ENCODE assay signal across 16 cellular contexts in the genomic region with DNA sequence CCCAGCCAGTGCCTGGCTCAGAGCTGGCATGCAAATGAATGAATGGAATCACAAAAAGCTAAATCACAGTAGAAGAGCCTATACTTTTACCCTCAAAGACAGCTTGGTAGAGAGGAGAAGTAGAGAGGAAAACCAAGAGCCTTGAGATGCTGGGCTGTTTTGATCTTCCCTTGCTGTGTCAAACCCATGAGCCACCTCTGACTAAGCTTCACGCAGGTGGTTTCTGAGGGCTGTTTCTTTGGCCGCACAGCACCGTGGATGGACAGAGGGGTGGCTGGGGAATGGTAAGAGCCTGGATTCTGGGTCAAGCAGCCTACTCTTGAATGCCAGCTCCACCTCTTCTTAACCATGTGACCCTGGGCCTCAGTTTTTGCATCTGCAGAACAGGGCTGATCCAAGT. TPM values are rescaled to one million over a fixed set of nuclear protein-coding genes. Genes with fewer than 3 reads are reported as not detected.
DNase-seq lines count a peak whose midpoint lies in the region; ATAC-seq and TF ChIP-seq lines count a peak whose summit lies in the region.
"Had no signal": no experiment of that assay in that cellular context is flagged by ENCODE, and none has a peak within 500 bp of the region (broad histone marks: within the 10 kb centered on the region; RNA-seq: fewer than 3 reads in every experiment).

No MANE protein-coding gene starts in this region.

- no peak overlapping the region for H3K4me3 ChIP-seq in BLaER1 treated with 17β-estradiol and CSF1 and Interleukin-3, amounts not matched to agents 10 nM and 100 nM
- H3K4me3 ChIP-seq in GM23338, result no peak overlapping the region
- H3K4me3 ChIP-seq: esophagus muscularis mucosa had no signal

- no peaks in the 10 kb centered on the region; the same call in 1 of the 2 replicates for H3K79me2 ChIP-seq in GM23338 (replicated peaks; ENCODE audit: insufficient read depth)

- H3K27ac ChIP-seq in BLaER1 treated with 17β-estradiol and CSF1 and Interleukin-3, amounts not matched to agents 10 nM and 100 nM, result peak overlapping the region in 5 of 11 experiments; percentile 96 to 98 (median 97); a peak in 5 of 22 replicates
- no peak overlapping the region for H3K27ac ChIP-seq in GM23338 (ENCODE audit: low read depth)
- H3K27ac ChIP-seq: esophagus muscularis mucosa had no signal

- H3F3A ChIP-seq in GM23338 (replicated peaks; ENCODE audit: low read depth), result 0 out of 2 replicates have a peak, but pooled peaks cover 7% of the 10 kb centered on the region

- no peak overlapping the region for H3K9ac ChIP-seq in BLaER1 treated with 17β-estradiol and CSF1 and Interleukin-3, amounts not matched to agents 10 nM and 100 nM

- H3K27ac Mint-ChIP-seq in GM23338, result peak overlapping the region; percentile 11; the same call in 1 of the 2 replicates
- H3K27ac Mint-ChIP-seq in memory B cell, result peak overlapping the region; percentile 99
- no peak overlapping the region for H3K27ac Mint-ChIP-seq in osteocyte (ENCODE audit: unreplicated experiment)
- H3K27ac Mint-ChIP-seq: progenitor cell of endocrine pancreas had no signal

- H3K36me3 Mint-ChIP-seq in GM23338 (ENCODE audit: low read depth), result no peaks in the 10 kb centered on the region
- no peaks in the 10 kb centered on the region for H3K36me3 Mint-ChIP-seq in memory B cell
- peaks cover under 1% of the 10 kb centered on the region for H3K36me3 Mint-ChIP-seq in osteocyte (ENCODE audit: unreplicated experiment)

- H3K9me3 Mint-ChIP-seq in GM23338 (no peaks in the 10 kb centered on the region), memory B cell (no peaks in the 10 kb centered on the region), osteocyte (ENCODE audit: unreplicated experiment) (no peaks in the 10 kb centered on the region)

- peaks cover 10 to 68% (median 41%) of the 10 kb centered on the region in 11 experiments; a peak in 21 of 22 replicates for H4K20me1 ChIP-seq in BLaER1 treated with 17β-estradiol and CSF1 and Interleukin-3, amounts not matched to agents 10 nM and 100 nM
- H4K20me1 ChIP-seq in GM23338 (replicated peaks; ENCODE audit: insufficient read depth), result 0 out of 2 replicates have a peak, but pooled peaks cover 5% of the 10 kb centered on the region

- H3K4me3 Mint-ChIP-seq in GM23338, result no peak overlapping the region
- H3K4me3 Mint-ChIP-seq in memory B cell, result peak overlapping the region; percentile 11
- H3K4me3 Mint-ChIP-seq in osteocyte (ENCODE audit: unreplicated experiment), result no peak overlapping the region

- peak overlapping the region; percentile 95 to 100 (median 99) for H3K4me2 ChIP-seq in BLaER1 treated with 17β-estradiol and CSF1 and Interleukin-3, amounts not matched to agents 10 nM and 100 nM
- no peak overlapping the region for H3K4me2 ChIP-seq in GM23338

- ATAC-seq in GM23338 (no peak), memory B cell (ENCODE audit: low read depth) (no peak), HG03025 (IDR thresholded peaks at IDR 0.05; ENCODE audit: low FRiP score, unreplicated experiment) (no peak), GM19351 (IDR thresholded peaks at IDR 0.05; ENCODE audit: unreplicated experiment) (no peak), GM18520 (IDR thresholded peaks at IDR 0.05; ENCODE audit: unreplicated experiment) (no peak)
- ATAC-seq: PC-3 had no signal

- H3K9me3 ChIP-seq in BLaER1 treated with 17β-estradiol and CSF1 and Interleukin-3, amounts not matched to agents 10 nM and 100 nM (replicated peaks in 1 of 11), result no peaks in the 10 kb centered on the region
- H3K9me3 ChIP-seq: esophagus muscularis mucosa had no signal

- H3K4me1 Mint-ChIP-seq in GM23338 (peaks cover 38% of the 10 kb centered on the region), memory B cell (peaks cover 57% of the 10 kb centered on the region), osteocyte (ENCODE audit: unreplicated experiment) (peaks cover 40% of the 10 kb centered on the region)

- TF ChIP-seq CTCF in GM23338 (conservative IDR thresholded peaks at IDR 0.05; ENCODE audit: low read depth in 2 of 2) (no peak), osteocyte (IDR thresholded peaks at IDR 0.05) (no peak)

- H3K36me3 ChIP-seq in BLaER1 treated with 17β-estradiol and CSF1 and Interleukin-3, amounts not matched to agents 10 nM and 100 nM, result 0 out of 22 replicates have a peak, but pooled peaks cover 0 to 7% (median 0%) of the 10 kb centered on the region in 11 experiments
- no peaks in the 10 kb centered on the region for H3K36me3 ChIP-seq in GM23338 (ENCODE audit: insufficient read depth)
- H3K36me3 ChIP-seq: esophagus muscularis mucosa had no signal

- H2AFZ ChIP-seq in GM23338, result no peak overlapping the region

- no peak for DNase-seq in GM23338 (ENCODE audit: low spot score)
- peak; percentile 57 to 66 for DNase-seq in activated T-cell treated with anti-CD3 and anti-CD28 coated beads, Interleukin-2, amount 50 U/mL, for 48 hours
- DNase-seq in memory B cell (ENCODE audit: low spot score in 2 of 2), result no peak
- no peak for DNase-seq in osteocyte (ENCODE audit: extremely low spot score, unreplicated experiment)
- DNase-seq: C1 segment of cervical spinal cord, caudate nucleus, GF-D8, Kasumi-1, mesenchymal stem cell, PC-3 had no signal

- H3K27me3 ChIP-seq in BLaER1 treated with 17β-estradiol and CSF1 and Interleukin-3, amounts not matched to agents 10 nM and 100 nM, result peaks cover 0 to 18% (median 3%) of the 10 kb centered on the region in 11 experiments; a peak in 5 of 22 replicates
- H3K27me3 ChIP-seq in GM23338 (ENCODE audit: insufficient read depth), result peaks cover 31% of the 10 kb centered on the region
- H3K27me3 ChIP-seq: esophagus muscularis mucosa had no signal

- H3K9me2 ChIP-seq in GM23338 (ENCODE audit: insufficient read depth), result no peaks in the 10 kb centered on the region

- H3K4me1 ChIP-seq in BLaER1 treated with 17β-estradiol and CSF1 and Interleukin-3, amounts not matched to agents 10 nM and 100 nM, result peaks cover 78 to 100% (median 96%) of the 10 kb centered on the region in 10 experiments
- H3K4me1 ChIP-seq in GM23338 (ENCODE audit: insufficient read depth), result peaks cover 19% of the 10 kb centered on the region

- H3K27me3 Mint-ChIP-seq in GM23338 (ENCODE audit: insufficient read depth, low read depth, poor library complexity) (peaks cover 18% of the 10 kb centered on the region), memory B cell (no peaks in the 10 kb centered on the region), osteocyte (ENCODE audit: unreplicated experiment) (peaks cover 13% of the 10 kb centered on the region)

TF ChIP-seq in GM23338, 12 proteins besides CTCF, POLR2A, EP300 and RAD21 (continues in another document):
- no peak for TF ChIP-seq CREB1 (CRISPR knock-in tag; IDR thresholded peaks at IDR 0.05; ENCODE audit: low read depth)
- TF ChIP-seq, protein P1, sequence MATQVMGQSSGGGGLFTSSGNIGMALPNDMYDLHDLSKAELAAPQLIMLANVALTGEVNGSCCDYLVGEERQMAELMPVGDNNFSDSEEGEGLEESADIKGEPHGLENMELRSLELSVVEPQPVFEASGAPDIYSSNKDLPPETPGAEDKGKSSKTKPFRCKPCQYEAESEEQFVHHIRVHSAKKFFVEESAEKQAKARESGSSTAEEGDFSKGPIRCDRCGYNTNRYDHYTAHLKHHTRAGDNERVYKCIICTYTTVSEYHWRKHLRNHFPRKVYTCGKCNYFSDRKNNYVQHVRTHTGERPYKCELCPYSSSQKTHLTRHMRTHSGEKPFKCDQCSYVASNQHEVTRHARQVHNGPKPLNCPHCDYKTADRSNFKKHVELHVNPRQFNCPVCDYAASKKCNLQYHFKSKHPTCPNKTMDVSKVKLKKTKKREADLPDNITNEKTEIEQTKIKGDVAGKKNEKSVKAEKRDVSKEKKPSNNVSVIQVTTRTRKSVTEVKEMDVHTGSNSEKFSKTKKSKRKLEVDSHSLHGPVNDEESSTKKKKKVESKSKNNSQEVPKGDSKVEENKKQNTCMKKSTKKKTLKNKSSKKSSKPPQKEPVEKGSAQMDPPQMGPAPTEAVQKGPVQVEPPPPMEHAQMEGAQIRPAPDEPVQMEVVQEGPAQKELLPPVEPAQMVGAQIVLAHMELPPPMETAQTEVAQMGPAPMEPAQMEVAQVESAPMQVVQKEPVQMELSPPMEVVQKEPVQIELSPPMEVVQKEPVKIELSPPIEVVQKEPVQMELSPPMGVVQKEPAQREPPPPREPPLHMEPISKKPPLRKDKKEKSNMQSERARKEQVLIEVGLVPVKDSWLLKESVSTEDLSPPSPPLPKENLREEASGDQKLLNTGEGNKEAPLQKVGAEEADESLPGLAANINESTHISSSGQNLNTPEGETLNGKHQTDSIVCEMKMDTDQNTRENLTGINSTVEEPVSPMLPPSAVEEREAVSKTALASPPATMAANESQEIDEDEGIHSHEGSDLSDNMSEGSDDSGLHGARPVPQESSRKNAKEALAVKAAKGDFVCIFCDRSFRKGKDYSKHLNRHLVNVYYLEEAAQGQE (IDR thresholded peaks at IDR 0.05; ENCODE audit: unreplicated experiment), result no peak
- no peak for TF ChIP-seq EZH2 (IDR thresholded peaks at IDR 0.05; ENCODE audit: low read depth, unreplicated experiment)
- TF ChIP-seq POLR2AphosphoS5 (IDR thresholded peaks at IDR 0.05; ENCODE audit: low read depth), result no peak
- TF ChIP-seq EZH2phosphoT487 (IDR thresholded peaks at IDR 0.05; ENCODE audit: unreplicated experiment), result no peak
- no peak for TF ChIP-seq NANOG (IDR thresholded peaks at IDR 0.05; ENCODE audit: borderline replicate concordance)
- TF ChIP-seq, protein P2, sequence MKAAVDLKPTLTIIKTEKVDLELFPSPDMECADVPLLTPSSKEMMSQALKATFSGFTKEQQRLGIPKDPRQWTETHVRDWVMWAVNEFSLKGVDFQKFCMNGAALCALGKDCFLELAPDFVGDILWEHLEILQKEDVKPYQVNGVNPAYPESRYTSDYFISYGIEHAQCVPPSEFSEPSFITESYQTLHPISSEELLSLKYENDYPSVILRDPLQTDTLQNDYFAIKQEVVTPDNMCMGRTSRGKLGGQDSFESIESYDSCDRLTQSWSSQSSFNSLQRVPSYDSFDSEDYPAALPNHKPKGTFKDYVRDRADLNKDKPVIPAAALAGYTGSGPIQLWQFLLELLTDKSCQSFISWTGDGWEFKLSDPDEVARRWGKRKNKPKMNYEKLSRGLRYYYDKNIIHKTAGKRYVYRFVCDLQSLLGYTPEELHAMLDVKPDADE (IDR thresholded peaks at IDR 0.05), result no peak
- no peak for TF ChIP-seq STAT1 (IDR thresholded peaks at IDR 0.05; ENCODE audit: unreplicated experiment)
- TF ChIP-seq ZNF114 (CRISPR knock-in tag; IDR thresholded peaks at IDR 0.05), result no peak
- no peak for TF ChIP-seq JUNB (IDR thresholded peaks at IDR 0.05; ENCODE audit: unreplicated experiment)

RNA-seq across cellular contexts. Expression of a gene that starts 18.6 kb away (rescaled TPM):
- 4.4 and 7.3 TPM in 2 replicates for total RNA-seq in GM23338 (2014; rRNA removed; shearing (Covaris generic))
- 1.3 and 1.7 TPM in 2 replicates for polyA plus RNA-seq in GM23338 (2016; fragmentation: Nextera tagmentation; extraction: Ambion mirVana)
- total RNA-seq in osteocyte, result 16.5 TPM in 2 replicates

Comparison
In these comparisons a context has a peak if more than half of its experiments do, and no peak if none do; other contexts are left out.
1. DNase-seq: peak in activated T-cell treated with anti-CD3 and anti-CD28 coated beads, Interleukin-2, amount 50 U/mL, for 48 hours (2 of 2); none in GM23338 (single experiment), memory B cell (0 of 2) and osteocyte (single experiment).